In the genomic region with DNA sequence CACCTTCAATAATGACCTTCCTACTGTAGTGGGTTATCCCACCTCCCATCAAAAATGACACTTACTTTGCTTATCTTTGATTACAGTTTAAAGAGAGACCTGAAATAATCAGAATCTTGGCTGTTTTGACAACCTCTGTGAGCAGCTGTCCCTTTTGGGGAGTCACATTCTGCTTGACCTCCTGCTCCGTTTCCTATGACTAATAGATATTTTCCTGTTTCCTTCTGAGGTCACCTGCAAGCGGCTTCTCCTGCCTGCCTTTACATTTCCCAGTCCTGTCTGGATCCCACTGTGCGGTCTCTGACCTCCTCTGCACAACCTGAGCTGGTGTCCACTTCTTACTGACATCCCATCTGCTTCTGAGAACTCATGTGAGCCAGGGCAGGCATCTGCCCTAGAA, we compare ENCODE assay signal across 13 cellular contexts. TPM values are rescaled to one million over a fixed set of nuclear protein-coding genes. Genes with fewer than 3 reads are reported as not detected.
DNase-seq lines count a peak whose midpoint lies in the region; ATAC-seq, FAIRE-seq and TF ChIP-seq lines count a peak whose summit lies in the region.
"Had no signal": no experiment of that assay in that cellular context is flagged by ENCODE, and none has a peak within 500 bp of the region (broad histone marks: within the 10 kb centered on the region; RNA-seq: fewer than 3 reads in every experiment).

No MANE protein-coding gene starts in this region.

- no peak for TF ChIP-seq CTCF in GM23338 (conservative IDR thresholded peaks at IDR 0.05; ENCODE audit: low read depth in 2 of 2)
- TF ChIP-seq CTCF in astrocyte (IDR thresholded peaks at IDR 0.05; ENCODE audit: insufficient read depth, low read depth, low read length) = no peak

- H3K9me3 Mint-ChIP-seq in GM23338 = no peaks in the 10 kb centered on the region
- no peaks in the 10 kb centered on the region for H3K9me3 Mint-ChIP-seq in astrocyte (ENCODE audit: unreplicated experiment)
- H3K9me3 Mint-ChIP-seq: T-helper 2 cell treated with Interferon-gamma antibody and Interleukin-4, amounts not matched to agents 5 μg/mL and 100 μg/mL, for 36 hours had no signal

- H3K4me3 Mint-ChIP-seq in GM23338 (no peak overlapping the region), astrocyte (ENCODE audit: unreplicated experiment) (peak overlapping the region; percentile 20)
- H3K4me3 Mint-ChIP-seq: T-helper 2 cell treated with Interferon-gamma antibody and Interleukin-4, amounts not matched to agents 5 μg/mL and 100 μg/mL, for 36 hours had no signal

- H3K79me2 ChIP-seq in GM23338 (replicated peaks; ENCODE audit: insufficient read depth) = peaks cover 2% of the 10 kb centered on the region; the same call in 1 of the 2 replicates
- peaks cover 67% of the 10 kb centered on the region for H3K79me2 ChIP-seq in astrocyte (ENCODE audit: insufficient read depth, low read length)

- H3K36me3 ChIP-seq in GM23338 (ENCODE audit: insufficient read depth) (no peaks in the 10 kb centered on the region; the same call in 1 of the 2 replicates), astrocyte (ENCODE audit: insufficient read depth, low read length) (peaks cover 6% of the 10 kb centered on the region), skeletal muscle tissue (ENCODE audit: control insufficient read depth in 3 of 3, insufficient read depth in 3 of 3, low read length in 3 of 3) (peaks cover 0 to 1% (median 0%) of the 10 kb centered on the region in 3 donors)

- H3F3A ChIP-seq in GM23338 (replicated peaks; ENCODE audit: low read depth) = no peaks in the 10 kb centered on the region

- peaks cover 5% of the 10 kb centered on the region for H3K27me3 Mint-ChIP-seq in GM23338 (ENCODE audit: insufficient read depth, low read depth, poor library complexity)
- no peaks in the 10 kb centered on the region for H3K27me3 Mint-ChIP-seq in astrocyte (ENCODE audit: low read depth, unreplicated experiment)

- H3K27me3 ChIP-seq in GM23338 (ENCODE audit: insufficient read depth) (no peaks in the 10 kb centered on the region), astrocyte (ENCODE audit: insufficient read depth, low read length) (no peaks in the 10 kb centered on the region), skeletal muscle tissue (ENCODE audit: control insufficient read depth in 3 of 3, insufficient read depth in 3 of 3, low read length in 3 of 3) (no peaks in the 10 kb centered on the region)
- H3K27me3 ChIP-seq: BLaER1 had no signal

- ATAC-seq in GM23338 (no peak), left ventricle myocardium superior (peak; percentile 20), GM21423 (IDR thresholded peaks at IDR 0.05; ENCODE audit: unreplicated experiment) (no peak)
- ATAC-seq: esophagus mucosa had no signal

- H3K4me1 Mint-ChIP-seq in GM23338 = peaks cover 32% of the 10 kb centered on the region
- peaks cover 46% of the 10 kb centered on the region for H3K4me1 Mint-ChIP-seq in astrocyte (ENCODE audit: low read depth, unreplicated experiment)

- H3K9me2 ChIP-seq in GM23338 (ENCODE audit: insufficient read depth) = no peaks in the 10 kb centered on the region

- H3K4me2 ChIP-seq in GM23338 (no peak overlapping the region), astrocyte (ENCODE audit: low read length) (peak overlapping the region; percentile 67)
- H3K4me2 ChIP-seq: BLaER1 had no signal

- DNase-seq in GM23338 (ENCODE audit: low spot score) = no peak
- DNase-seq in astrocyte (ENCODE audit: low read depth) = peak; percentile 49
- no peak for DNase-seq in left ventricle myocardium superior
- DNase-seq in DMS79 (lab: John Stamatoyannopoulos, UW) = no peak
- no peak for DNase-seq in NCI-H446 treated with DMSO at 0.1 percent for 48 hours (lab: John Stamatoyannopoulos, UW)
- no peak for DNase-seq in NCI-H1436 treated with DMSO at 0.1 percent for 48 hours (lab: John Stamatoyannopoulos, UW)
- DNase-seq: activated CD8-positive, alpha-beta memory T cell treated with anti-CD3 and anti-CD28 coated beads, Interleukin-2, amount 50 U/mL, for 4 hours; NCI-H1417 had no signal

- H4K20me1 ChIP-seq in GM23338 (replicated peaks; ENCODE audit: insufficient read depth) (no peaks in the 10 kb centered on the region; the same call in 1 of the 2 replicates), astrocyte (ENCODE audit: insufficient read depth, low read length) (no peaks in the 10 kb centered on the region)

- H3K4me1 ChIP-seq in GM23338 (ENCODE audit: insufficient read depth) (peaks cover 7% of the 10 kb centered on the region), astrocyte (ENCODE audit: insufficient read depth, low read length) (peaks cover 42% of the 10 kb centered on the region), skeletal muscle tissue (ENCODE audit: control insufficient read depth in 3 of 3, insufficient read depth in 3 of 3, low read length in 3 of 3) (peaks cover 18 to 22% (median 18%) of the 10 kb centered on the region in 3 donors)

- H2AFZ ChIP-seq in GM23338 = no peak overlapping the region
- H2AFZ ChIP-seq in astrocyte (ENCODE audit: low read depth, low read length) = no peak overlapping the region

- H3K27ac Mint-ChIP-seq in GM23338 = peak overlapping the region; percentile 46; the same call in 1 of the 2 replicates
- H3K27ac Mint-ChIP-seq in astrocyte (ENCODE audit: unreplicated experiment) = peak overlapping the region; percentile 70
- H3K27ac Mint-ChIP-seq: T-helper 2 cell treated with Interferon-gamma antibody and Interleukin-4, amounts not matched to agents 5 μg/mL and 100 μg/mL, for 36 hours had no signal

- H3K4me3 ChIP-seq in GM23338 = no peak overlapping the region
- no peak overlapping the region for H3K4me3 ChIP-seq in astrocyte (ENCODE audit: insufficient read depth, low read depth, low read length)
- H3K4me3 ChIP-seq in skeletal muscle tissue (ENCODE audit: low read length in 3 of 3) = no peak overlapping the region
- H3K4me3 ChIP-seq: BLaER1 had no signal

- no peaks in the 10 kb centered on the region for H3K9me3 ChIP-seq in astrocyte (ENCODE audit: insufficient read depth, low read depth, low read length)
- H3K9me3 ChIP-seq in skeletal muscle tissue (ENCODE audit: control insufficient read depth in 3 of 3, low read length in 3 of 3) = no peaks in the 10 kb centered on the region
- H3K9me3 ChIP-seq: BLaER1 had no signal

- peaks cover 13% of the 10 kb centered on the region; the same call in 2 of the 3 replicates for H3K36me3 Mint-ChIP-seq in GM23338 (ENCODE audit: low read depth)
- peaks cover 10% of the 10 kb centered on the region for H3K36me3 Mint-ChIP-seq in astrocyte (ENCODE audit: low read depth, unreplicated experiment)

- H3K27ac ChIP-seq in GM23338 (ENCODE audit: low read depth) (no peak overlapping the region), astrocyte (ENCODE audit: low read depth, low read length) (peak overlapping the region; percentile 74), skeletal muscle tissue (ENCODE audit: low read depth, low read length) (peak overlapping the region; percentile 67)
- H3K27ac ChIP-seq: BLaER1 had no signal

- H3K9ac ChIP-seq in astrocyte (ENCODE audit: low read length) = peak overlapping the region; percentile 36
- H3K9ac ChIP-seq in skeletal muscle tissue (ENCODE audit: low read depth in 1 of 3, low read length in 3 of 3) = no peak overlapping the region
- H3K9ac ChIP-seq: BLaER1 had no signal

- no peak for FAIRE-seq in astrocyte (lab: Jason Lieb, UNC)

- intact Hi-C loops in left ventricle myocardium superior (cut with micrococcal nuclease) = no loop called here

TF ChIP-seq in GM23338, 12 proteins besides CTCF, POLR2A, EP300 and RAD21 (continues in another document):
- TF ChIP-seq ZNF114 (CRISPR knock-in tag; IDR thresholded peaks at IDR 0.05) (no peak), POLR2AphosphoS5 (IDR thresholded peaks at IDR 0.05; ENCODE audit: low read depth) (no peak)

RNA-seq across cellular contexts. Expression of gene TRAM2, which starts 54.2 kb away (rescaled TPM):
- total RNA-seq in GM23338 (2014; rRNA removed; shearing (Covaris generic)) = 12.4 and 14.0 TPM in 2 replicates
- polyA plus RNA-seq in GM23338 (2016; fragmentation: Nextera tagmentation; extraction: Ambion mirVana) = 3.9 and 4.0 TPM in 2 replicates
- total RNA-seq in astrocyte (88.7 and 93.4 TPM in 2 replicates), left ventricle myocardium superior (10.4 TPM), skeletal muscle tissue (13.6 TPM)
